ENCODE assay signal across 30 cellular contexts in the genomic region with DNA sequence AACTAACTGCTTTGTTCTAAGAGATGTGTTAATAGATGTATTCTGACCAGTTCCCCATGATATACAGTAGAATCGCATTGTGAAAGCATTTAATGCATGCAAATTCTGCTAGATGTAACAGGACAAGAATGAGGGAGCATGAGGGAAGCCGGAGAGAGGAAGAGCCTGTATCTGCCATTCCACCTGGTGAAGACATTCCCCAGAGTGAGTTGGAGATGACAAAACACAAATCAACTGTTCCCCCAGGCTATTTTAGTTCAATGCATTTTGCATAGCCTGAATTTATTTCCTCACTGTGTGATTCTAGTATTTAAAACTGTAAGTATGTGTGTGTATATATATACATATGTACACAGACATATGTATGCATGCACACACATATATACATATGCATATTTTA. TPM values are rescaled to one million over a fixed set of nuclear protein-coding genes. Genes with fewer than 3 reads are reported as not detected.
"Had no signal": no experiment of that assay in that cellular context is flagged by ENCODE, and none has a peak within 500 bp of the region (broad histone marks: within the 10 kb centered on the region; RNA-seq: fewer than 3 reads in every experiment).

No MANE protein-coding gene starts in this region.

- H3K9me3 ChIP-seq: colonic mucosa, esophagus squamous epithelium had no signal

- H3K27me3 ChIP-seq: brain microvascular endothelial cell, colonic mucosa, esophagus squamous epithelium had no signal

- DNase-seq: activated CD4-positive, alpha-beta memory T cell treated with anti-CD3 and anti-CD28 coated beads for 36 hours; activated CD4-positive, alpha-beta T cell treated with anti-CD3 and anti-CD28 coated beads for 36 hours; activated CD4-positive, alpha-beta T cell treated with anti-CD3 and anti-CD28 coated beads, Interleukin-2, amount 10 ng/mL, durations not matched to agents 24 days and 14 days; activated CD4-positive, CD25-positive, alpha-beta regulatory T cell; activated CD4-positive, CD25-positive, alpha-beta regulatory T cell treated with anti-CD3 and anti-CD28 coated beads, Interleukin-2, amount 50 U/mL, for 72 hours; activated CD8-positive, alpha-beta memory T cell treated with anti-CD3 and anti-CD28 coated beads, Interleukin-2, amount 10 ng/mL, durations not matched to agents 7 days and 5 days; activated CD8-positive, alpha-beta memory T cell treated with anti-CD3 and anti-CD28 coated beads, Interleukin-2, amount 50 U/mL, for 4 hours; activated CD8-positive, alpha-beta T cell treated with anti-CD3 and anti-CD28 coated beads, Interleukin-2, amount 10 ng/mL, durations not matched to agents 7 days and 5 days; activated effector memory CD4-positive, alpha-beta T cell treated with anti-CD3 and anti-CD28 coated beads, Interleukin-2, amount 50 U/mL, for 16 hours; activated naive CD4-positive, alpha-beta T cell treated with anti-CD3 and anti-CD28 coated beads, Interleukin-2, amount 10 ng/mL, durations not matched to agents 7 days and 5 days; activated T-cell treated with anti-CD3 and anti-CD28 coated beads, Interleukin-2, amount 50 U/mL, for 1 hour; activated T-cell treated with anti-CD3 and anti-CD28 coated beads, Interleukin-2, amount 50 U/mL, for 48 hours; amniotic stem cell; anterior cingulate cortex; brain microvascular endothelial cell; central memory CD4-positive, alpha-beta T cell; cerebellar nuclear complex; colonic mucosa; dorsolateral prefrontal cortex; effector memory CD4-positive, alpha-beta T cell; esophagus squamous epithelium; head of caudate nucleus; T-helper 2 cell had no signal

- H3K4me3 ChIP-seq: colonic mucosa, dorsolateral prefrontal cortex, esophagus squamous epithelium had no signal

- H3K4me1 ChIP-seq: colonic mucosa, esophagus squamous epithelium had no signal

- FAIRE-seq: astrocyte, frontal cortex had no signal

- H3K27ac ChIP-seq: brain microvascular endothelial cell, colonic mucosa, dorsolateral prefrontal cortex, epithelial cell of prostate, esophagus squamous epithelium had no signal

- H3K36me3 ChIP-seq: brain microvascular endothelial cell, colonic mucosa, esophagus squamous epithelium had no signal

RNA-seq across cellular contexts. Expression of a gene that starts 54.7 kb away (rescaled TPM):
- total RNA-seq: activated CD4-positive, alpha-beta memory T cell treated with anti-CD3 and anti-CD28 coated beads for 36 hours; activated CD4-positive, alpha-beta T cell treated with anti-CD3 and anti-CD28 coated beads for 36 hours; activated CD4-positive, alpha-beta T cell treated with anti-CD3 and anti-CD28 coated beads, Interleukin-2, amount 10 ng/mL, durations not matched to agents 24 days and 14 days; activated CD8-positive, alpha-beta memory T cell treated with anti-CD3 and anti-CD28 coated beads for 36 hours; activated CD8-positive, alpha-beta memory T cell treated with anti-CD3 and anti-CD28 coated beads, Interleukin-2, amount 10 ng/mL, durations not matched to agents 7 days and 5 days; activated CD8-positive, alpha-beta T cell treated with anti-CD3 and anti-CD28 coated beads, Interleukin-2, amount 10 ng/mL, durations not matched to agents 7 days and 5 days; activated T-helper 1 cell treated with anti-CD3 and anti-CD28 coated beads, Interleukin-12 subunit alpha, Interleukin-12 subunit beta, Interleukin-2, Interleukin-4 antibody, amounts not matched to agents 30 ng/mL and 10 ng/mL and 1 ng/mL, durations not matched to agents 14 hours and 24 hours and 36 hours; activated T-helper 2 cell treated with anti-CD3 and anti-CD28 coated beads, Interferon-gamma antibody, Interleukin-2, Interleukin-4, amounts not matched to agents 10 μg/mL and 5 μg/mL and 100 μg/mL, durations not matched to agents 14 hours and 24 hours and 36 hours; T-helper 1 cell treated with Interleukin-12 subunit alpha and Interleukin-12 subunit beta and Interleukin-4 antibody, amounts not matched to agents 30 ng/mL and 1 ng/mL, for 36 hours had no signal
